15 cellular contexts compared by ENCODE assay signal in the genomic region with DNA sequence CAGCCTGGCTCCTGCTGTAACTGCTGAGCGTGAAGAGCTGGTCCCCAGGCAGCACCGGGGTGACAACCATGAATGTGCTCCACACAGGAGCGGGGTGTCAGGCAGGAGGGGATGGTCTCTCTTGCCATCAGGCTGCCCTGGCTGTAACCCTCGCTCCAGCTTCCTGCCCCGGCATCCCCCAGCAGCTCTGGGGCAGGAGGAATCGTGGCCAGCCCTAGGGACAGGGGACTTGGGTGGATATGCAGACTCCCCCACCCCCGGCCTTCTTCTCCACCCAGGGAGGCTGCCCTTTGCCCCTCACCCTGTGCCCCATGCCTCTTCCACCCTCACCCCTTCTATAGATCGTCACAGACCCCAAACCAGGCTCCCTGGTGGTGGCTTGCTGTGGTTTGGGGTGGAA.
DNase-seq lines count a peak whose midpoint lies in the region; ATAC-seq and TF ChIP-seq lines count a peak whose summit lies in the region.
"Had no signal": no experiment of that assay in that cellular context is flagged by ENCODE, and none has a peak within 500 bp of the region (broad histone marks: within the 10 kb centered on the region; RNA-seq: fewer than 3 reads in every experiment).

No MANE protein-coding gene starts in this region.

- TF ChIP-seq CTCF in RWPE1 (conservative IDR thresholded peaks at IDR 0.05; ENCODE audit: low read depth) (no peak), lower leg skin (IDR thresholded peaks at IDR 0.05) (no peak)

- H3K27ac ChIP-seq in RWPE1: peak overlapping the region; percentile 76
- H3K27ac ChIP-seq: body of pancreas had no signal

- no peak overlapping the region for H3K4me3 ChIP-seq in lower leg skin (ENCODE audit: low read depth, poor library complexity, severe bottlenecking)
- H3K4me3 ChIP-seq: body of pancreas had no signal

- intact Hi-C loops in lower leg skin (cut with DNase I; ENCODE audit: low total_unique reads): no loop called here

- TF ChIP-seq POLR2A in lower leg skin (IDR thresholded peaks at IDR 0.05): no peak

- CTCF ChIA-PET in RWPE1 (lab: Yijun Ruan, JAX): no interaction called here

- 85 to 86% methylated on average over 6 to 8 of the region's 8 CpGs for WGBS in lower leg skin, 2 donors

- peak; percentile 60 for DNase-seq in activated effector memory CD4-positive, alpha-beta T cell treated with anti-CD3 and anti-CD28 coated beads, Interleukin-2, amount 50 U/mL, for 16 hours
- DNase-seq in activated effector memory CD4-positive, alpha-beta T cell treated with Interleukin-2 at 50 U/mL for 16 hours: no peak
- DNase-seq in RWPE1 (ENCODE audit: low spot score) (no peak), lower leg skin (ENCODE audit: low spot score in 2 of 2) (peak; percentile 12 to 73), ureter (ENCODE audit: low spot score) (peak; percentile 34), iPS-NIHi7 (ENCODE audit: extremely low spot score) (no peak)
- DNase-seq: activated CD4-positive, CD25-positive, alpha-beta regulatory T cell; body of pancreas; CD8-positive, alpha-beta memory T cell; NCI-H2029; NCI-H510A treated with DMSO at 0.1 percent for 48 hours had no signal

- POLR2A ChIA-PET in RWPE1 (lab: Yijun Ruan, JAX; ENCODE audit: low non-redundant PET): no interaction called here

- no peak for ATAC-seq in GM21360 (IDR thresholded peaks at IDR 0.05; ENCODE audit: unreplicated experiment)
- no peak for ATAC-seq in HG02798 (IDR thresholded peaks at IDR 0.05; ENCODE audit: poor library complexity, unreplicated experiment)
- ATAC-seq: body of pancreas; natural killer cell treated with Interleukin-12 subunit alpha and Interleukin-12 subunit beta and Interleukin-15 and Interleukin-18, amount 100 ng/mL, for 72 hours; stimulated activated effector memory CD8-positive, alpha-beta T cell treated with anti-CD3 and anti-CD28 coated beads, Interleukin-12 subunit alpha, Interleukin-12 subunit beta, amount 100 ng/mL, for 72 hours had no signal

Comparison
In these comparisons a context has a peak if more than half of its experiments do, and no peak if none do; other contexts are left out.
1. DNase-seq: peak in activated effector memory CD4-positive, alpha-beta T cell treated with anti-CD3 and anti-CD28 coated beads, Interleukin-2, amount 50 U/mL, for 16 hours (single experiment), lower leg skin (2 of 2) and ureter (single experiment); none in activated effector memory CD4-positive, alpha-beta T cell treated with Interleukin-2 at 50 U/mL for 16 hours (single experiment), RWPE1 (single experiment) and iPS-NIHi7 (single experiment).